ENCODE assay signal across 14 cellular contexts in the genomic region with DNA sequence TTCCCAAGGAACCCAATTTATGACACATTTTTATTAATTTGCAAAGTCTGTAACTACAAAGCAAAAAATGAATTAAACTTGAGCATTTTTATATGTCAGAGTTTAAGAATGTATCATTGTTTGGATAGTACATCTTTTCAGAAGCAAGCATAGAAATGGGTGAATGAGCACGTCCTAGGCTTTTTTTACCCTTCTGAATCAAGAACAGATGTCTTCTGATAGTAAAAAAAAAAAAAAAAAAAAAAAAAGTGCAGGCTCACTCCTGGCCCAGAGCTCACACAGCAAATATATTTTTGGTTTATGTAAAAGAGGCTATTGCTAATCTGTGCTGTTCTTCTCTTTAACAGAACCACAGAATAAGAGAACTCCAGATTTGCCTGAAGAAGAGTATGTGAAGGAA. TPM values are rescaled to one million over a fixed set of nuclear protein-coding genes. Genes with fewer than 3 reads are reported as not detected.
DNase-seq lines count a peak whose midpoint lies in the region; ATAC-seq and TF ChIP-seq lines count a peak whose summit lies in the region.
"Had no signal": no experiment of that assay in that cellular context is flagged by ENCODE, and none has a peak within 500 bp of the region (broad histone marks: within the 10 kb centered on the region; RNA-seq: fewer than 3 reads in every experiment).

No MANE protein-coding gene starts in this region.

- ATAC-seq in GM18517 (IDR thresholded peaks at IDR 0.05; ENCODE audit: unreplicated experiment), result no peak
- ATAC-seq: right cardiac atrium had no signal

- peak overlapping the region in 2 of 3 donors; percentile 56 to 72 for H3K27ac ChIP-seq in thyroid gland
- H3K27ac ChIP-seq: HL-60 had no signal

- TF ChIP-seq CTCF in thyroid gland (IDR thresholded peaks at IDR 0.05), result no peak
- TF ChIP-seq CTCF in BE2C (IDR thresholded peaks at IDR 0.05; ENCODE audit: low read depth, low read length), result no peak

- H3K4me1 ChIP-seq in thyroid gland (peaks cover 38 to 44% of the 10 kb centered on the region in 2 donors), BE2C (no peaks in the 10 kb centered on the region)

- WGBS in thyroid gland, 2 donors, result 12 to 20% methylated on average over 1 of the region's 1 CpG

- H3K9me3 ChIP-seq in thyroid gland (no peaks in the 10 kb centered on the region), BE2C (no peaks in the 10 kb centered on the region)

- H3K36me3 ChIP-seq in thyroid gland, result peaks cover 41 to 44% of the 10 kb centered on the region in 2 donors
- peaks cover 48% of the 10 kb centered on the region for H3K36me3 ChIP-seq in BE2C

- no peak for TF ChIP-seq POLR2A in thyroid gland (IDR thresholded peaks at IDR 0.05)

- H3K27ac Mint-ChIP-seq in activated naive CD4-positive, alpha-beta T cell treated with anti-CD3 and anti-CD28 coated beads for 36 hours, result peak overlapping the region; percentile 86
- no peak overlapping the region for H3K27ac Mint-ChIP-seq in activated naive CD4-positive, alpha-beta T cell treated with anti-CD3 and anti-CD28 coated beads, Interleukin-2, amount 10 ng/mL, durations not matched to agents 7 days and 5 days
- peak overlapping the region; percentile 80 for H3K27ac Mint-ChIP-seq in activated CD4-positive, alpha-beta memory T cell treated with anti-CD3 and anti-CD28 coated beads for 36 hours

- peak overlapping the region; percentile 3 for H3K4me3 Mint-ChIP-seq in activated naive CD4-positive, alpha-beta T cell treated with anti-CD3 and anti-CD28 coated beads for 36 hours
- no peak overlapping the region for H3K4me3 Mint-ChIP-seq in activated naive CD4-positive, alpha-beta T cell treated with anti-CD3 and anti-CD28 coated beads, Interleukin-2, amount 10 ng/mL, durations not matched to agents 7 days and 5 days
- H3K4me3 Mint-ChIP-seq in activated CD4-positive, alpha-beta memory T cell treated with anti-CD3 and anti-CD28 coated beads for 36 hours, result no peak overlapping the region

- H3K36me3 Mint-ChIP-seq in activated naive CD4-positive, alpha-beta T cell treated with anti-CD3 and anti-CD28 coated beads for 36 hours (ENCODE audit: low read depth), result peaks cover 43% of the 10 kb centered on the region
- peaks cover 66% of the 10 kb centered on the region for H3K36me3 Mint-ChIP-seq in activated naive CD4-positive, alpha-beta T cell treated with anti-CD3 and anti-CD28 coated beads, Interleukin-2, amount 10 ng/mL, durations not matched to agents 7 days and 5 days
- H3K36me3 Mint-ChIP-seq in activated CD4-positive, alpha-beta memory T cell treated with anti-CD3 and anti-CD28 coated beads for 36 hours, result peaks cover 38% of the 10 kb centered on the region

- CTCF ChIA-PET in activated naive CD4-positive, alpha-beta T cell treated with anti-CD3 and anti-CD28 coated beads for 36 hours (lab: Charles Lee), result interaction anchor here (0.6 to 1.8 kb wide), 2 partner anchors 110 to 272 kb away, joined by 6 to 10 read pairs; no protein-coding TSS in a partner anchor
- CTCF ChIA-PET in activated naive CD4-positive, alpha-beta T cell treated with anti-CD3 and anti-CD28 coated beads, Interleukin-2, amount 10 ng/mL, durations not matched to agents 7 days and 5 days (lab: Charles Lee), result no interaction called here
- CTCF ChIA-PET in activated CD4-positive, alpha-beta memory T cell treated with anti-CD3 and anti-CD28 coated beads for 36 hours (lab: Charles Lee), result interaction anchor here (0.7 to 0.9 kb wide), 2 partner anchors 137 to 189 kb away, joined by 3 read pairs; no protein-coding TSS in a partner anchor

- POLR2A ChIA-PET in activated CD4-positive, alpha-beta memory T cell treated with anti-CD3 and anti-CD28 coated beads for 36 hours (lab: Charles Lee), result no interaction called here

- no peaks in the 10 kb centered on the region for H3K27me3 Mint-ChIP-seq in activated naive CD4-positive, alpha-beta T cell treated with anti-CD3 and anti-CD28 coated beads for 36 hours (ENCODE audit: low read depth)
- H3K27me3 Mint-ChIP-seq in activated naive CD4-positive, alpha-beta T cell treated with anti-CD3 and anti-CD28 coated beads, Interleukin-2, amount 10 ng/mL, durations not matched to agents 7 days and 5 days, result no peaks in the 10 kb centered on the region
- no peaks in the 10 kb centered on the region for H3K27me3 Mint-ChIP-seq in activated CD4-positive, alpha-beta memory T cell treated with anti-CD3 and anti-CD28 coated beads for 36 hours

- H3K27me3 ChIP-seq in thyroid gland (no peaks in the 10 kb centered on the region), BE2C (no peaks in the 10 kb centered on the region)

- peaks cover 39% of the 10 kb centered on the region for H3K4me1 Mint-ChIP-seq in activated naive CD4-positive, alpha-beta T cell treated with anti-CD3 and anti-CD28 coated beads for 36 hours (ENCODE audit: low read depth)
- peaks cover 44% of the 10 kb centered on the region for H3K4me1 Mint-ChIP-seq in activated naive CD4-positive, alpha-beta T cell treated with anti-CD3 and anti-CD28 coated beads, Interleukin-2, amount 10 ng/mL, durations not matched to agents 7 days and 5 days
- H3K4me1 Mint-ChIP-seq in activated CD4-positive, alpha-beta memory T cell treated with anti-CD3 and anti-CD28 coated beads for 36 hours (ENCODE audit: low read depth), result peaks cover 45% of the 10 kb centered on the region

- intact Hi-C loops in activated naive CD4-positive, alpha-beta T cell treated with anti-CD3 and anti-CD28 coated beads for 36 hours (cut with micrococcal nuclease), result no loop called here
- intact Hi-C loops in activated CD4-positive, alpha-beta memory T cell treated with anti-CD3 and anti-CD28 coated beads for 36 hours (cut with micrococcal nuclease), result no loop called here
- intact Hi-C loops in thyroid gland (cut with DNase I), result no loop called here

- H3K9me3 Mint-ChIP-seq in activated naive CD4-positive, alpha-beta T cell treated with anti-CD3 and anti-CD28 coated beads for 36 hours, result no peaks in the 10 kb centered on the region
- H3K9me3 Mint-ChIP-seq in activated naive CD4-positive, alpha-beta T cell treated with anti-CD3 and anti-CD28 coated beads, Interleukin-2, amount 10 ng/mL, durations not matched to agents 7 days and 5 days, result no peaks in the 10 kb centered on the region
- H3K9me3 Mint-ChIP-seq in activated CD4-positive, alpha-beta memory T cell treated with anti-CD3 and anti-CD28 coated beads for 36 hours, result no peaks in the 10 kb centered on the region

- H3K4me3 ChIP-seq in thyroid gland (replicated peaks in 1 of 3), result no peak overlapping the region
- H3K4me3 ChIP-seq in BE2C (ENCODE audit: low read depth, low read length), result no peak overlapping the region

- no peak for DNase-seq in activated naive CD4-positive, alpha-beta T cell treated with anti-CD3 and anti-CD28 coated beads for 36 hours
- DNase-seq in activated naive CD4-positive, alpha-beta T cell treated with anti-CD3 and anti-CD28 coated beads, Interleukin-2, amount 10 ng/mL, durations not matched to agents 7 days and 5 days, result no peak
- no peak for DNase-seq in activated CD4-positive, alpha-beta memory T cell treated with anti-CD3 and anti-CD28 coated beads for 36 hours
- DNase-seq in fibroblast of peridontal ligament (ENCODE audit: extremely low read depth) (peak; percentile 91), thyroid gland (no peak), BE2C (no peak), NCI-H146 treated with DMSO at 0.1 percent for 48 hours (lab: John Stamatoyannopoulos, UW; ENCODE audit: unreplicated experiment) (no peak)
- DNase-seq: activated CD4-positive, CD25-positive, alpha-beta regulatory T cell; AML-193; NCI-H510A; right cardiac atrium had no signal

RNA-seq across cellular contexts. Expression of a gene that starts 6.4 kb away (rescaled TPM):
- total RNA-seq in activated naive CD4-positive, alpha-beta T cell treated with anti-CD3 and anti-CD28 coated beads for 36 hours, result 10 to 100 TPM; 78.6 to 79.0 TPM
- 10 to 100 TPM; 80.3 to 85.1 TPM for total RNA-seq in activated CD4-positive, alpha-beta memory T cell treated with anti-CD3 and anti-CD28 coated beads for 36 hours
- 100 to 1,000 TPM in 3 of 4 donors, 10 to 100 TPM in 1; 96.4 to 115 (median 106) TPM for total RNA-seq in thyroid gland
- 183 TPM for polyA plus RNA-seq in BE2C (2012; ENCODE audit: insufficient read depth, insufficient read length, low read depth)

RNA-seq across cellular contexts. Expression of a gene that starts 6.5 kb away (rescaled TPM):
- total RNA-seq in activated naive CD4-positive, alpha-beta T cell treated with anti-CD3 and anti-CD28 coated beads for 36 hours, result 100 to 1,000 TPM; 371 to 385 TPM
- 100 to 1,000 TPM; 273 to 277 TPM for total RNA-seq in activated CD4-positive, alpha-beta memory T cell treated with anti-CD3 and anti-CD28 coated beads for 36 hours
- 100 to 1,000 TPM in 2 of 4 donors, 10 to 100 TPM in 2; 82.9 to 105 (median 95.4) TPM for total RNA-seq in thyroid gland
- polyA plus RNA-seq in BE2C (2012; ENCODE audit: insufficient read depth, insufficient read length, low read depth), result 244 TPM

RNA-seq across cellular contexts. Expression of a gene that starts 22.9 kb away (rescaled TPM):
- total RNA-seq in activated naive CD4-positive, alpha-beta T cell treated with anti-CD3 and anti-CD28 coated beads for 36 hours, result not detected
- total RNA-seq in activated CD4-positive, alpha-beta memory T cell treated with anti-CD3 and anti-CD28 coated beads for 36 hours, result not detected
- not detected for total RNA-seq in thyroid gland
- not detected for polyA plus RNA-seq in BE2C (2012; ENCODE audit: insufficient read depth, insufficient read length, low read depth)
- total RNA-seq: right cardiac atrium had no signal
- polyA plus RNA-seq: right cardiac atrium, thymus had no signal

RNA-seq across cellular contexts. Expression of a gene that starts 30.8 kb away (rescaled TPM):
- total RNA-seq in activated naive CD4-positive, alpha-beta T cell treated with anti-CD3 and anti-CD28 coated beads for 36 hours, result 10 to 100 TPM; 45.3 to 47.5 TPM
- 10 to 100 TPM; 39.9 to 40.2 TPM for total RNA-seq in activated CD4-positive, alpha-beta memory T cell treated with anti-CD3 and anti-CD28 coated beads for 36 hours
- 10 to 100 TPM; 36.8 to 72.3 (median 50.7) TPM for total RNA-seq in thyroid gland
- polyA plus RNA-seq in BE2C (2012; ENCODE audit: insufficient read depth, insufficient read length, low read depth), result 62.0 TPM

RNA-seq across cellular contexts. Expression of a gene that starts 47.3 kb away (rescaled TPM):
- total RNA-seq in activated naive CD4-positive, alpha-beta T cell treated with anti-CD3 and anti-CD28 coated beads for 36 hours, result not detected
- not detected for total RNA-seq in activated CD4-positive, alpha-beta memory T cell treated with anti-CD3 and anti-CD28 coated beads for 36 hours
- total RNA-seq in thyroid gland, result not detected
- not detected for polyA plus RNA-seq in BE2C (2012; ENCODE audit: insufficient read depth, insufficient read length, low read depth)
- total RNA-seq: right cardiac atrium had no signal
- polyA plus RNA-seq: right cardiac atrium had no signal
